ENCODE assay signal across 25 cellular contexts in the genomic region with DNA sequence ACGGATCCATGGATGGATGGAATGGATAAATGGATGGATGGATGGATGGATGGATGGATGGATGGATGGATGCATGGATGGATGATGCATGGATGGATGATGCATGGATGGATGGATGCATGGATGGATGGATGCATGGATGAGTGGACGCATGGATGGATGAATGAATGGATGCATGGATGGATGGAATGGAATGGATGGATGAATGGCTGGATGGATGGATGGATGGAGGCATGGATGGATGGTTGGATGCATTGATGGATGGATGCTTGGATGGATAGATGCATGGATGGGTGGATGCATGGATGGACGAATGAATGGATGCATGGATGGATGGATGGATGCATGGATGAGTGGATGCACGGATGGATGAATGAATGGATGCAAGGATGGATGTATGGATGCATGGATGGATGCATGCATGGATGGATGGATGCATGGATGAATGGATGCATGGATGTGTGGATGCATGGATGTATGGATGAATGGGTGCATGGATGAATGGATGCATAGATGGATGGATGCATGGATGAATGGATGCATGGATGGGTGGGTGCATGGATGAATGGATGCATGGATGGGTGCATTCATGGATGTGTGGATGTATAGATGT.
A peak's percentile ranks its signal among the peaks of the same experiment; 100 is the strongest.
DNase-seq lines count a peak whose midpoint lies in the region; ATAC-seq, FAIRE-seq and TF ChIP-seq lines count a peak whose summit lies in the region.
"Had no signal": no experiment of that assay in that cellular context is flagged by ENCODE, and none has a peak within 500 bp of the region (broad histone marks: within the 10 kb centered on the region; RNA-seq: fewer than 3 reads in every experiment).

No MANE protein-coding gene starts in this region.

- H3K27me3 Mint-ChIP-seq in CD8-positive, alpha-beta memory T cell = peaks cover 12 to 14% of the 10 kb centered on the region in 2 donors

- H4K20me1 ChIP-seq in HepG2 (ENCODE audit: insufficient read depth, low read length) (no peaks in the 10 kb centered on the region), GM12878 (ENCODE audit: control insufficient read depth, insufficient read depth) (no peaks in the 10 kb centered on the region)
- H4K20me1 ChIP-seq: BLaER1 treated with 17β-estradiol and CSF1 and Interleukin-3, amounts not matched to agents 10 nM and 100 nM had no signal

- FAIRE-seq in HepG2 (lab: Jason Lieb, UNC) (no peak), GM12891 (lab: Jason Lieb, UNC) (peak; percentile 28), GM12878 (lab: Jason Lieb, UNC) (peak; percentile 83)
- FAIRE-seq: A549, G401.6, GM18507, H54 had no signal

- H3K27ac ChIP-seq in HepG2 (ENCODE audit: extremely low read length, insufficient read depth, low read length) (no peak overlapping the region), right lobe of liver (no peak overlapping the region), GM12878 (ENCODE audit: control insufficient read depth, insufficient read depth) (no peak overlapping the region)
- H3K27ac ChIP-seq in CD8-positive, alpha-beta memory T cell (ENCODE audit: low read depth, low read length) = no peak overlapping the region
- H3K27ac ChIP-seq: BLaER1 treated with 17β-estradiol and CSF1 and Interleukin-3, amounts not matched to agents 10 nM and 100 nM had no signal

- SMC1A ChIA-PET in GM12878 (lab: Charles Lee; ENCODE audit: uncharacterized antibody, unreplicated experiment) = no interaction called here

- no peak for ATAC-seq in HepG2
- no peak for ATAC-seq in right lobe of liver
- ATAC-seq in GM12878 = no peak
- ATAC-seq: A549 had no signal

- CTCF ChIA-PET in HepG2 (lab: Yijun Ruan, JAX; ENCODE audit: low intra/inter-chr PET ratio, low total read pairs) = no interaction called here
- CTCF ChIA-PET in GM12878 (lab: Yijun Ruan, JAX) = no interaction called here
- CTCF ChIA-PET in CD8-positive, alpha-beta memory T cell (lab: Charles Lee) = no interaction called here

- BruUV-seq in HepG2 (replicated peaks; lab: Mats Ljungman, UMichigan) = no TSS peak
- BruUV-seq in GM12878 (replicated peaks; lab: Mats Ljungman, UMichigan) = no TSS peak

- RAD21 ChIA-PET in GM12878 (lab: Charles Lee; ENCODE audit: unreplicated experiment) = no interaction called here

- H3K9me3 ChIP-seq in HepG2 (ENCODE audit: low read length) (no peaks in the 10 kb centered on the region), right lobe of liver (no peaks in the 10 kb centered on the region), GM12878 (replicated peaks; ENCODE audit: control insufficient read depth, insufficient read depth, low read length) (no peaks in the 10 kb centered on the region)
- no peaks in the 10 kb centered on the region for H3K9me3 ChIP-seq in CD8-positive, alpha-beta memory T cell (ENCODE audit: low read length)
- H3K9me3 ChIP-seq: A549; BE2C; BLaER1 treated with 17β-estradiol and CSF1 and Interleukin-3, amounts not matched to agents 10 nM and 100 nM; HAP-1 had no signal

- in situ Hi-C loops in HepG2 (cut with HindIII; ENCODE audit: extremely low pct_ligation_motif_present, low pct_unique_long_range_greater_than_20kb) = loop anchor here (10.0 kb wide), 1 partner anchor 395 kb away; no protein-coding TSS in a partner anchor
- in situ Hi-C loops in GM12878 (cut with MboI) = no loop called here
- in situ Hi-C loops in KBM-7 (cut with MboI; ENCODE audit: low pct_unique_long_range_greater_than_20kb, low sequenced_read_pairs) = no loop called here

- peaks cover 8% of the 10 kb centered on the region for H3K79me2 ChIP-seq in HepG2 (ENCODE audit: insufficient read depth, low read length)
- no peaks in the 10 kb centered on the region for H3K79me2 ChIP-seq in GM12878 (ENCODE audit: control insufficient read depth, insufficient read depth, low read length)

- TF ChIP-seq POLR2A in HepG2 (IDR thresholded peaks at IDR 0.05; ENCODE audit: insufficient read depth in 1 of 2, low read depth in 2 of 2, low read length in 2 of 2) (no peak), right lobe of liver (IDR thresholded peaks at IDR 0.05) (no peak), GM12891 (IDR thresholded peaks at IDR 0.05; ENCODE audit: low read depth, low read length) (no peak), GM12878 (IDR thresholded peaks at IDR 0.05; ENCODE audit: low read depth, low read length) (no peak)

- no peaks in the 10 kb centered on the region for H3K9me3 Mint-ChIP-seq in CD8-positive, alpha-beta memory T cell
- H3K9me3 Mint-ChIP-seq: CD4-positive, alpha-beta T cell had no signal

- no peaks in the 10 kb centered on the region for H3K36me3 Mint-ChIP-seq in CD8-positive, alpha-beta memory T cell
- H3K36me3 Mint-ChIP-seq: CD14-positive monocyte had no signal

- no peak for TF ChIP-seq EP300 in HepG2 (IDR thresholded peaks at IDR 0.05; ENCODE audit: low read depth in 2 of 2, low read length in 2 of 2)
- no peak for TF ChIP-seq EP300 in HepG2 (CRISPR knock-in tag; IDR thresholded peaks at IDR 0.05; ENCODE audit: borderline replicate concordance)
- no peak for TF ChIP-seq EP300 in GM12878 (IDR thresholded peaks at IDR 0.05; ENCODE audit: borderline replicate concordance in 1 of 2, control insufficient read depth in 1 of 2, low read depth in 2 of 2, low read length in 2 of 2)

- no peak for DNase-seq in HepG2 (ENCODE audit: low spot score)
- DNase-seq in right lobe of liver = no peak
- no peak for DNase-seq in GM12891 (ENCODE audit: insufficient read length, low spot score)
- no peak for DNase-seq in GM12878 (ENCODE audit: low read depth, low spot score)
- peak; percentile 6 for DNase-seq in islet precursor cell
- no peak for DNase-seq in SW480 (ENCODE audit: low spot score)
- no peak for DNase-seq in KBM-7
- DNase-seq in CD8-positive, alpha-beta memory T cell = no peak
- DNase-seq: 8988T; ACHN; AML-193; BE2C; Calu3; CD4-positive, alpha-beta T cell; COR-L47; DMS153; DND-41; GOT3 had no signal

- H3K4me3 ChIP-seq in HepG2 (replicated peaks in 1 of 3; ENCODE audit: insufficient read depth in 1 of 3, low read depth in 2 of 3, low read length in 3 of 3) (no peak overlapping the region), right lobe of liver (no peak overlapping the region), GM12878 (no peak overlapping the region)
- no peak overlapping the region for H3K4me3 ChIP-seq in CD8-positive, alpha-beta memory T cell (ENCODE audit: low read length)
- H3K4me3 ChIP-seq: A549; BLaER1 treated with 17β-estradiol and CSF1 and Interleukin-3, amounts not matched to agents 10 nM and 100 nM; HAP-1 had no signal

- H3K36me3 ChIP-seq in HepG2 (replicated peaks in 1 of 2; ENCODE audit: control insufficient read depth in 1 of 2, insufficient read depth in 2 of 2, low read length in 2 of 2) (no peaks in the 10 kb centered on the region), right lobe of liver (no peaks in the 10 kb centered on the region), GM12878 (ENCODE audit: control insufficient read depth in 2 of 2, insufficient read depth in 2 of 2, low read length in 1 of 2) (no peaks in the 10 kb centered on the region)
- H3K36me3 ChIP-seq in CD8-positive, alpha-beta memory T cell (ENCODE audit: insufficient read depth, low read length) = no peaks in the 10 kb centered on the region
- H3K36me3 ChIP-seq: BE2C; BLaER1 treated with 17β-estradiol and CSF1 and Interleukin-3, amounts not matched to agents 10 nM and 100 nM; HAP-1 had no signal

- TF ChIP-seq RAD21 in HepG2 (CRISPR knock-in tag; IDR thresholded peaks at IDR 0.05) = no peak
- no peak for TF ChIP-seq RAD21 in GM12878 (IDR thresholded peaks at IDR 0.05; ENCODE audit: insufficient read depth, low read depth, low read length)

- H3K4me1 ChIP-seq in HepG2 (ENCODE audit: insufficient read depth, low read length) = peaks cover 49% of the 10 kb centered on the region
- H3K4me1 ChIP-seq in right lobe of liver = peaks cover 0 to 34% (median 12%) of the 10 kb centered on the region in 4 donors
- no peaks in the 10 kb centered on the region for H3K4me1 ChIP-seq in GM12878 (ENCODE audit: control insufficient read depth, insufficient read depth, low read length)
- no peaks in the 10 kb centered on the region for H3K4me1 ChIP-seq in CD8-positive, alpha-beta memory T cell (ENCODE audit: insufficient read depth, low read length)
- H3K4me1 ChIP-seq: BE2C, HAP-1 had no signal

- POLR2A ChIA-PET in HepG2 (lab: Yijun Ruan, JAX) = no interaction called here
- POLR2A ChIA-PET in GM12878 (lab: Charles Lee) = no interaction called here
- POLR2A ChIA-PET in CD8-positive, alpha-beta memory T cell (lab: Charles Lee) = no interaction called here

- H3K27me3 ChIP-seq in HepG2 (ENCODE audit: control insufficient read depth in 1 of 2, insufficient read depth in 2 of 2, low read length in 2 of 2) (no peaks in the 10 kb centered on the region), right lobe of liver (no peaks in the 10 kb centered on the region), GM12878 (replicated peaks in 1 of 2; ENCODE audit: control insufficient read depth in 2 of 2, insufficient read depth in 2 of 2, low read length in 1 of 2) (no peaks in the 10 kb centered on the region; a peak in 2 of 4 replicates)
- no peaks in the 10 kb centered on the region for H3K27me3 ChIP-seq in CD8-positive, alpha-beta memory T cell (ENCODE audit: insufficient read depth, low read length, poor library complexity, severe bottlenecking)
- H3K27me3 ChIP-seq: BE2C; BLaER1 treated with 17β-estradiol and CSF1 and Interleukin-3, amounts not matched to agents 10 nM and 100 nM had no signal

- no peak overlapping the region for H3K27ac Mint-ChIP-seq in CD8-positive, alpha-beta memory T cell
- H3K27ac Mint-ChIP-seq: CD14-positive monocyte; CD4-positive, alpha-beta T cell had no signal

- H3K4me1 Mint-ChIP-seq in CD8-positive, alpha-beta memory T cell = no peaks in the 10 kb centered on the region
- H3K4me1 Mint-ChIP-seq: CD14-positive monocyte had no signal

- no peak overlapping the region for H3K4me3 Mint-ChIP-seq in CD8-positive, alpha-beta memory T cell
- H3K4me3 Mint-ChIP-seq: CD14-positive monocyte; CD4-positive, alpha-beta T cell had no signal

- H3K4me2 ChIP-seq in HepG2 (ENCODE audit: low read depth, low read length) (no peak overlapping the region), GM12878 (ENCODE audit: control insufficient read depth, insufficient read depth) (no peak overlapping the region)
- H3K4me2 ChIP-seq: A549; BLaER1 treated with 17β-estradiol and CSF1 and Interleukin-3, amounts not matched to agents 10 nM and 100 nM had no signal

- H2AFZ ChIP-seq in HepG2 (ENCODE audit: low read length) (no peak overlapping the region), GM12878 (ENCODE audit: control insufficient read depth, low read depth, low read length) (no peak overlapping the region)

- H3K9ac ChIP-seq in HepG2 (ENCODE audit: insufficient read depth, low read depth, low read length) (no peak overlapping the region), GM12878 (ENCODE audit: control insufficient read depth, insufficient read depth, low read length) (no peak overlapping the region)
- H3K9ac ChIP-seq: BLaER1 treated with 17β-estradiol and CSF1 and Interleukin-3, amounts not matched to agents 10 nM and 100 nM had no signal

- intact Hi-C loops in HepG2 (cut with micrococcal nuclease; ENCODE audit: unreplicated experiment) (loop anchor here (10.0 kb wide), 1 partner anchor 795 kb away; a partner anchor contains a TSS), right lobe of liver (cut with DNase I) (no loop called here), GM12878 (cut with micrococcal nuclease; ENCODE audit: unreplicated experiment) (no loop called here)

- WGBS in HepG2 (ENCODE audit: low lambda C conversion rate) = 72% methylated on average over 4 of the region's 4 CpGs
- WGBS in right lobe of liver (ENCODE audit: insufficient coverage, low coverage, low lambda C conversion rate, missing lambda C conversion rate) = 64% methylated on average over 4 of the region's 4 CpGs
- WGBS in GM12878 (ENCODE audit: insufficient coverage, insufficient replicate concordance, low lambda C conversion rate, missing lambda C conversion rate) = 23% methylated on average over 4 of the region's 4 CpGs

- no peak for TF ChIP-seq CTCF in HepG2 (CRISPR knock-in tag; IDR thresholded peaks at IDR 0.05)
- TF ChIP-seq CTCF in right lobe of liver (IDR thresholded peaks at IDR 0.05) = no peak
- no peak for TF ChIP-seq CTCF in GM12878 (IDR thresholded peaks at IDR 0.05 in 2 of 3, conservative IDR thresholded peaks at IDR 0.05 in 1 of 3; ENCODE audit: control insufficient read depth in 2 of 3, extremely low read depth in 1 of 3, insufficient read depth in 1 of 3, low read depth in 3 of 3, low read length in 3 of 3)
